ENCODE assay signal across 11 cellular contexts in genomic region chr17:42362245-42362961, GRCh38. TPM values are rescaled to one million over a fixed set of nuclear protein-coding genes. Genes with fewer than 3 reads are reported as not detected.
DNase-seq lines count a peak whose midpoint lies in the region; ATAC-seq and TF ChIP-seq lines count a peak whose summit lies in the region.
"Had no signal": no experiment of that assay in that cellular context is flagged by ENCODE, and none has a peak within 500 bp of the region (broad histone marks: within the 10 kb centered on the region; RNA-seq: fewer than 3 reads in every experiment).

No MANE protein-coding gene starts in this region.

- POLR2A ChIA-PET in activated CD4-positive, alpha-beta T cell treated with anti-CD3 and anti-CD28 coated beads, Interleukin-2, amount 10 ng/mL, durations not matched to agents 7 days and 5 days (lab: Charles Lee) = no interaction called here

- no peak for TF ChIP-seq CTCF in heart right ventricle (IDR thresholded peaks at IDR 0.05)
- no peak for TF ChIP-seq CTCF in sigmoid colon (IDR thresholded peaks at IDR 0.05)

- H3K9me3 Mint-ChIP-seq in activated CD4-positive, alpha-beta T cell treated with anti-CD3 and anti-CD28 coated beads, Interleukin-2, amount 10 ng/mL, durations not matched to agents 7 days and 5 days = peaks cover 3% of the 10 kb centered on the region

- peaks cover 10 to 98% (median 89%) of the 10 kb centered on the region in 9 donors for H3K4me1 ChIP-seq in heart right ventricle
- peaks cover 0 to 52% (median 43%) of the 10 kb centered on the region in 5 donors for H3K4me1 ChIP-seq in subcutaneous abdominal adipose tissue (ENCODE audit: control insufficient read depth in 5 of 5, insufficient read depth in 5 of 5, low read length in 5 of 5)
- peaks cover 0 to 87% (median 74%) of the 10 kb centered on the region in 4 donors for H3K4me1 ChIP-seq in sigmoid colon

- 73 to 74% methylated on average over 7 of the region's 7 CpGs for WGBS in heart right ventricle, 2 donors
- WGBS in sigmoid colon, 2 donors = 90 to 91% methylated on average over 7 of the region's 7 CpGs

- peaks cover 67% of the 10 kb centered on the region for H3K4me1 Mint-ChIP-seq in activated CD4-positive, alpha-beta T cell treated with anti-CD3 and anti-CD28 coated beads, Interleukin-2, amount 10 ng/mL, durations not matched to agents 7 days and 5 days

- intact Hi-C loops in heart right ventricle (cut with DNase I) = no loop called here
- intact Hi-C loops in sigmoid colon (cut with DNase I) = no loop called here

- H3K27me3 Mint-ChIP-seq in activated CD4-positive, alpha-beta T cell treated with anti-CD3 and anti-CD28 coated beads, Interleukin-2, amount 10 ng/mL, durations not matched to agents 7 days and 5 days = no peaks in the 10 kb centered on the region

- H3K36me3 Mint-ChIP-seq in activated CD4-positive, alpha-beta T cell treated with anti-CD3 and anti-CD28 coated beads, Interleukin-2, amount 10 ng/mL, durations not matched to agents 7 days and 5 days (ENCODE audit: low read depth) = peaks cover 37% of the 10 kb centered on the region

- H3K9me3 ChIP-seq in SK-N-MC (ENCODE audit: low read depth, low read length) (no peaks in the 10 kb centered on the region), heart right ventricle (no peaks in the 10 kb centered on the region), subcutaneous abdominal adipose tissue (ENCODE audit: control insufficient read depth in 5 of 5, low read length in 5 of 5) (no peaks in the 10 kb centered on the region), sigmoid colon (no peaks in the 10 kb centered on the region)

- H3K27me3 ChIP-seq in heart right ventricle (no peaks in the 10 kb centered on the region), subcutaneous abdominal adipose tissue (ENCODE audit: control insufficient read depth in 5 of 5, insufficient read depth in 4 of 5, low read length in 5 of 5) (no peaks in the 10 kb centered on the region), sigmoid colon (no peaks in the 10 kb centered on the region)

- peak overlapping the region; percentile 78 for H3K27ac Mint-ChIP-seq in activated CD4-positive, alpha-beta T cell treated with anti-CD3 and anti-CD28 coated beads, Interleukin-2, amount 10 ng/mL, durations not matched to agents 7 days and 5 days

- no peak overlapping the region for H3K9ac ChIP-seq in SK-N-MC (ENCODE audit: insufficient read length)
- H3K9ac ChIP-seq in subcutaneous abdominal adipose tissue (ENCODE audit: low read length in 5 of 5) = no peak overlapping the region

- DNase-seq in activated CD4-positive, alpha-beta T cell treated with anti-CD3 and anti-CD28 coated beads, Interleukin-2, amount 10 ng/mL, durations not matched to agents 7 days and 5 days = no peak
- DNase-seq in activated CD4-positive, alpha-beta T cell treated with anti-CD3 and anti-CD28 coated beads for 48 hours = no peak
- DNase-seq in SK-N-MC (ENCODE audit: low read depth, low spot score) (peak; percentile 78), heart right ventricle (peak in 1 of 2 donors; percentile 21), sigmoid colon (no peak), cortex of kidney (lab: John Stamatoyannopoulos, UW) (no peak)
- DNase-seq: activated CD8-positive, alpha-beta memory T cell treated with anti-CD3 and anti-CD28 coated beads, Interleukin-2, amount 50 U/mL, for 48 hours; PC-3 had no signal

- H3K4me3 ChIP-seq in SK-N-MC = peak overlapping the region; percentile 70
- H3K4me3 ChIP-seq in heart right ventricle = no peak overlapping the region
- H3K4me3 ChIP-seq in subcutaneous abdominal adipose tissue (ENCODE audit: low read depth in 1 of 5, low read length in 5 of 5) = no peak overlapping the region
- no peak overlapping the region for H3K4me3 ChIP-seq in sigmoid colon

- TF ChIP-seq POLR2A in sigmoid colon (IDR thresholded peaks at IDR 0.05) = no peak

- no peak overlapping the region for H3K4me3 Mint-ChIP-seq in activated CD4-positive, alpha-beta T cell treated with anti-CD3 and anti-CD28 coated beads, Interleukin-2, amount 10 ng/mL, durations not matched to agents 7 days and 5 days

- ATAC-seq in heart right ventricle (peak in 6 of 8 donors; percentile 14 to 70 (median 57)), GM21381 (IDR thresholded peaks at IDR 0.05; ENCODE audit: unreplicated experiment) (no peak)
- ATAC-seq: PC-3 had no signal

- peak overlapping the region; percentile 90 for H3K27ac ChIP-seq in SK-N-MC
- H3K27ac ChIP-seq in heart right ventricle = peak overlapping the region in 6 of 10 donors; percentile 11 to 49 (median 36)
- H3K27ac ChIP-seq in subcutaneous abdominal adipose tissue (ENCODE audit: low read depth, low read length) = peak overlapping the region; percentile 38
- H3K27ac ChIP-seq in sigmoid colon = peak overlapping the region in 1 of 4 donors; percentile 68
- H3K27ac ChIP-seq: C4-2B had no signal

- TF ChIP-seq EP300 in sigmoid colon (IDR thresholded peaks at IDR 0.05) = no peak

- no peaks in the 10 kb centered on the region for H3K36me3 ChIP-seq in SK-N-MC (ENCODE audit: insufficient read depth, low read length)
- H3K36me3 ChIP-seq in heart right ventricle = peaks cover 0 to 24% (median 0%) of the 10 kb centered on the region in 9 donors
- peaks cover 0 to 2% (median 0%) of the 10 kb centered on the region in 5 donors for H3K36me3 ChIP-seq in subcutaneous abdominal adipose tissue (ENCODE audit: control insufficient read depth in 5 of 5, insufficient read depth in 5 of 5, low read length in 5 of 5)
- no peaks in the 10 kb centered on the region for H3K36me3 ChIP-seq in sigmoid colon

- CTCF ChIA-PET in activated CD4-positive, alpha-beta T cell treated with anti-CD3 and anti-CD28 coated beads, Interleukin-2, amount 10 ng/mL, durations not matched to agents 7 days and 5 days (lab: Charles Lee) = interaction anchor here (0.7 to 2.6 kb wide), 5 partner anchors 12 to 52 kb away, joined by 3 to 10 read pairs (median 3); partner anchors contain the start of gene STAT3

RNA-seq across cellular contexts. Expression of gene STAT3, which starts 25.8 kb away (rescaled TPM):
- 100 to 1,000 TPM; 114 to 121 TPM for total RNA-seq in activated CD4-positive, alpha-beta T cell treated with anti-CD3 and anti-CD28 coated beads, Interleukin-2, amount 10 ng/mL, durations not matched to agents 7 days and 5 days
- total RNA-seq in heart right ventricle (100 to 1,000 TPM in 8 of 10 donors, 10 to 100 TPM in 2; 87.2 to 398 (median 115) TPM), sigmoid colon (100 to 1,000 TPM in 3 of 4 donors, 10 to 100 TPM in 1; 87.4 to 230 (median 129) TPM)
- polyA plus RNA-seq in heart right ventricle (10 to 100 TPM; 33.9 to 61.7 TPM), sigmoid colon (100 to 1,000 TPM in 1 of 3 donors, 10 to 100 TPM in 2; 43.8 to 135 (median 55.7) TPM)
- total RNA-seq: PC-3 had no signal
